ENCODE assay signal across 15 cellular contexts in genomic region chr15:57235186-57235585, GRCh38.
"Had no signal": no experiment of that assay in that cellular context is flagged by ENCODE, and none has a peak within 500 bp of the region (broad histone marks: within the 10 kb centered on the region; RNA-seq: fewer than 3 reads in every experiment).

No MANE protein-coding gene starts in this region.

- H3K4me1 Mint-ChIP-seq: activated CD4-positive, alpha-beta T cell treated with anti-CD3 and anti-CD28 coated beads, Interleukin-2, amount 10 ng/mL, durations not matched to agents 7 days and 5 days had no signal

- H3K27ac Mint-ChIP-seq: activated CD4-positive, alpha-beta T cell treated with anti-CD3 and anti-CD28 coated beads, Interleukin-2, amount 10 ng/mL, durations not matched to agents 7 days and 5 days; activated naive CD4-positive, alpha-beta T cell treated with anti-CD3 and anti-CD28 coated beads, Interleukin-2, amount 50 U/mL, for 72 hours; activated T-cell treated with anti-CD3 and anti-CD28 coated beads, Interleukin-2, amount 50 U/mL, for 72 hours; natural killer cell; stimulated activated naive CD8-positive, alpha-beta T cell treated with anti-CD3 and anti-CD28 coated beads, Interleukin-15, Interleukin-2, amounts not matched to agents 100 ng/mL and 50 ng/mL, for 24 hours had no signal

- H3K9me3 Mint-ChIP-seq: activated CD4-positive, alpha-beta T cell treated with anti-CD3 and anti-CD28 coated beads, Interleukin-2, amount 10 ng/mL, durations not matched to agents 7 days and 5 days; activated naive CD4-positive, alpha-beta T cell treated with anti-CD3 and anti-CD28 coated beads, Interleukin-2, amount 50 U/mL, for 72 hours; activated T-cell treated with anti-CD3 and anti-CD28 coated beads, Interleukin-2, amount 50 U/mL, for 72 hours; natural killer cell; stimulated activated naive CD8-positive, alpha-beta T cell treated with anti-CD3 and anti-CD28 coated beads, Interleukin-15, Interleukin-2, amounts not matched to agents 100 ng/mL and 50 ng/mL, for 24 hours had no signal

- H3K27me3 ChIP-seq: heart right ventricle, ovary, spleen, suprapubic skin had no signal

- H3K4me1 ChIP-seq: spleen had no signal

- H3K36me3 ChIP-seq: ovary had no signal

- DNase-seq: activated CD4-positive, alpha-beta T cell treated with anti-CD3 and anti-CD28 coated beads, Interleukin-2, amount 10 ng/mL, durations not matched to agents 7 days and 5 days; activated CD8-positive, alpha-beta memory T cell treated with anti-CD3 and anti-CD28 coated beads, Interleukin-2, amount 50 U/mL, for 48 hours; activated gamma-delta T cell; activated T-cell treated with anti-CD3 and anti-CD28 coated beads, Interleukin-2, amount 50 U/mL, for 72 hours; caudate nucleus; cortex of kidney; effector CD8-positive, alpha-beta T cell; heart right ventricle; natural killer cell; ovary; spleen; T-helper 9 cell had no signal

- H3K27me3 Mint-ChIP-seq: activated CD4-positive, alpha-beta T cell treated with anti-CD3 and anti-CD28 coated beads, Interleukin-2, amount 10 ng/mL, durations not matched to agents 7 days and 5 days; stimulated activated naive CD8-positive, alpha-beta T cell treated with anti-CD3 and anti-CD28 coated beads, Interleukin-15, Interleukin-2, amounts not matched to agents 100 ng/mL and 50 ng/mL, for 24 hours had no signal

- H3K9me3 ChIP-seq: heart right ventricle, ovary, spleen, suprapubic skin had no signal

- H3K4me3 Mint-ChIP-seq: activated CD4-positive, alpha-beta T cell treated with anti-CD3 and anti-CD28 coated beads, Interleukin-2, amount 10 ng/mL, durations not matched to agents 7 days and 5 days; activated T-cell treated with anti-CD3 and anti-CD28 coated beads, Interleukin-2, amount 50 U/mL, for 72 hours; natural killer cell; stimulated activated naive CD8-positive, alpha-beta T cell treated with anti-CD3 and anti-CD28 coated beads, Interleukin-15, Interleukin-2, amounts not matched to agents 100 ng/mL and 50 ng/mL, for 24 hours had no signal

- H3K4me3 ChIP-seq: heart right ventricle, ovary, spleen, suprapubic skin had no signal

- H3K27ac ChIP-seq: heart right ventricle, ovary, spleen, suprapubic skin had no signal
